In the genomic region with DNA sequence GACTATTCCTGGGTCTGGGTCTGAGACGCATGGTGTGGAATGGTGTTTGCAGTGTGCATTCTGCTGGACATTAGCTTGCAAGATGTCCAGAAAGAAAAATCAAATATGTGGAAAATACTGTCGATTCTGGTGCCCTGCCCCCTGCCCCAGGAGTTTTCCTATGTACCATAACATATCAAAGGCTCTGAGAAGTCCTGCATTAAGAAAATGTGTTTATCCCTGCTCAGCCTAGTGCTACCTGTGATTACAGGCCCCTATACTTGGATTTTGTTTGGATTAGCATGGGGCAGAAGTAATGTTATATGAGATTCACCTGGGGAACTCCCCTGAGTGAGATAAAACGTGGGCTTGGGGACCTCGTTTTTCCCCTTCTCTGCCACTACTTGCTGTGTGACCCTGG, we compare ENCODE assay signal across 36 cellular contexts.
"Had no signal": no experiment of that assay in that cellular context is flagged by ENCODE, and none has a peak within 500 bp of the region (broad histone marks: within the 10 kb centered on the region; RNA-seq: fewer than 3 reads in every experiment).

No MANE protein-coding gene starts in this region.

- DNase-seq: activated B cell treated with CpG ODN at 0.5 μM for 24 hours; activated CD4-positive, alpha-beta memory T cell treated with anti-CD3 and anti-CD28 coated beads for 36 hours; activated CD4-positive, alpha-beta T cell treated with anti-CD3 and anti-CD28 coated beads for 4 hours; activated CD4-positive, alpha-beta T cell treated with anti-CD3 and anti-CD28 coated beads, Interleukin-2, amount 10 ng/mL, durations not matched to agents 24 days and 14 days; activated CD4-positive, alpha-beta T cell treated with anti-CD3 and anti-CD28 coated beads, Interleukin-2, amount 50 U/mL, for 1 hour; activated CD4-positive, alpha-beta T cell treated with anti-CD3 and anti-CD28 coated beads, Interleukin-2, amount 50 U/mL, for 4 hours; activated CD4-positive, CD25-positive, alpha-beta regulatory T cell treated with anti-CD3 and anti-CD28 coated beads, Interleukin-2, amount 50 U/mL, for 72 hours; activated CD8-positive, alpha-beta memory T cell treated with anti-CD3 and anti-CD28 coated beads, Interleukin-2, amount 50 U/mL, for 4 hours; activated CD8-positive, alpha-beta T cell treated with anti-CD3 and anti-CD28 coated beads for 36 hours; activated effector memory CD4-positive, alpha-beta T cell treated with Interleukin-2 at 50 U/mL for 16 hours; activated gamma-delta T cell; activated naive CD4-positive, alpha-beta T cell treated with anti-CD3 and anti-CD28 coated beads, Interleukin-2, amount 10 ng/mL, durations not matched to agents 7 days and 5 days; activated naive CD4-positive, alpha-beta T cell treated with Interleukin-2 at 50 U/mL for 16 hours; activated naive CD8-positive, alpha-beta T cell treated with anti-CD3 and anti-CD28 coated beads, Interleukin-2, amount 10 ng/mL, durations not matched to agents 7 days and 5 days; activated naive CD8-positive, alpha-beta T cell treated with anti-CD3 and anti-CD28 coated beads, Interleukin-2, amount 50 U/mL, for 24 hours; activated T-cell treated with anti-CD3 and anti-CD28 coated beads for 4 hours; activated T-cell treated with anti-CD3 and anti-CD28 coated beads, Interleukin-2, amount 50 U/mL, for 1 hour; activated T-cell treated with anti-CD3 and anti-CD28 coated beads, Interleukin-2, amount 50 U/mL, for 4 hours; activated T-cell treated with anti-CD3 and anti-CD28 coated beads, Interleukin-2, amount 50 U/mL, for 72 hours; amygdala; anterior cingulate cortex; caudate nucleus; cerebellar nuclear complex; T-cell; T-helper 17 cell had no signal

- H3K4me1 ChIP-seq: ascending aorta had no signal

- H3K27me3 Mint-ChIP-seq: activated B cell treated with CpG ODN at 0.5 μM for 24 hours; activated CD4-positive, alpha-beta memory T cell treated with anti-CD3 and anti-CD28 coated beads for 36 hours; activated CD4-positive, alpha-beta T cell treated with anti-CD3 and anti-CD28 coated beads, Interleukin-2, amount 10 ng/mL, durations not matched to agents 24 days and 14 days; activated CD8-positive, alpha-beta T cell treated with anti-CD3 and anti-CD28 coated beads for 36 hours; activated naive CD4-positive, alpha-beta T cell treated with anti-CD3 and anti-CD28 coated beads, Interleukin-2, amount 10 ng/mL, durations not matched to agents 7 days and 5 days; activated naive CD8-positive, alpha-beta T cell; activated naive CD8-positive, alpha-beta T cell treated with anti-CD3 and anti-CD28 coated beads, Interleukin-2, amount 10 ng/mL, durations not matched to agents 7 days and 5 days; activated naive CD8-positive, alpha-beta T cell treated with anti-CD3 and anti-CD28 coated beads, Interleukin-2, amount 50 U/mL, for 24 hours; central memory CD8-positive, alpha-beta T cell; T-cell; T-helper 17 cell had no signal

- ATAC-seq: activated CD8-positive, alpha-beta T cell treated with anti-CD3 and anti-CD28 coated beads for 36 hours; activated naive CD8-positive, alpha-beta T cell treated with anti-CD3 and anti-CD28 coated beads, Interleukin-2, amount 50 U/mL, for 24 hours; activated T-cell treated with anti-CD3 and anti-CD28 coated beads, Interleukin-2, amount 50 U/mL, for 4 hours; activated T-cell treated with anti-CD3 and anti-CD28 coated beads, Interleukin-2, amount 50 U/mL, for 72 hours; T-cell; T-helper 17 cell had no signal

- H3K4me3 ChIP-seq: ascending aorta, cardiac muscle cell had no signal

- H3K27ac Mint-ChIP-seq: activated B cell treated with CpG ODN at 0.5 μM for 24 hours; activated CD4-positive, alpha-beta memory T cell treated with anti-CD3 and anti-CD28 coated beads for 36 hours; activated CD4-positive, alpha-beta T cell treated with anti-CD3 and anti-CD28 coated beads, Interleukin-2, amount 10 ng/mL, durations not matched to agents 24 days and 14 days; activated CD8-positive, alpha-beta T cell treated with anti-CD3 and anti-CD28 coated beads for 36 hours; activated naive CD4-positive, alpha-beta T cell treated with anti-CD3 and anti-CD28 coated beads, Interleukin-2, amount 10 ng/mL, durations not matched to agents 7 days and 5 days; activated naive CD4-positive, alpha-beta T cell treated with anti-CD3 and anti-CD28 coated beads, Interleukin-2, amount 50 U/mL, for 24 hours; activated naive CD8-positive, alpha-beta T cell; activated naive CD8-positive, alpha-beta T cell treated with anti-CD3 and anti-CD28 coated beads, Interleukin-2, amount 10 ng/mL, durations not matched to agents 7 days and 5 days; activated naive CD8-positive, alpha-beta T cell treated with anti-CD3 and anti-CD28 coated beads, Interleukin-2, amount 50 U/mL, for 24 hours; activated T-cell treated with anti-CD3 and anti-CD28 coated beads, Interleukin-2, amount 50 U/mL, for 72 hours; activated T-helper 1 cell treated with anti-CD3 and anti-CD28 coated beads, Interleukin-12 subunit alpha, Interleukin-12 subunit beta, Interleukin-2, Interleukin-4 antibody, amounts not matched to agents 30 ng/mL and 10 ng/mL and 1 ng/mL, durations not matched to agents 14 hours and 24 hours and 36 hours; activated T-helper 2 cell treated with anti-CD3 and anti-CD28 coated beads, Interferon-gamma antibody, Interleukin-2, Interleukin-4, amounts not matched to agents 10 μg/mL and 5 μg/mL and 100 μg/mL, durations not matched to agents 14 hours and 24 hours and 36 hours; T-cell; T-helper 17 cell had no signal

- H3K9me3 Mint-ChIP-seq: activated B cell treated with CpG ODN at 0.5 μM for 24 hours; activated CD4-positive, alpha-beta T cell treated with anti-CD3 and anti-CD28 coated beads, Interleukin-2, amount 10 ng/mL, durations not matched to agents 24 days and 14 days; activated naive CD8-positive, alpha-beta T cell treated with anti-CD3 and anti-CD28 coated beads, Interleukin-2, amount 10 ng/mL, durations not matched to agents 7 days and 5 days; activated naive CD8-positive, alpha-beta T cell treated with anti-CD3 and anti-CD28 coated beads, Interleukin-2, amount 50 U/mL, for 24 hours; activated T-cell treated with anti-CD3 and anti-CD28 coated beads, Interleukin-2, amount 50 U/mL, for 4 hours; activated T-helper 1 cell treated with anti-CD3 and anti-CD28 coated beads, Interleukin-12 subunit alpha, Interleukin-12 subunit beta, Interleukin-2, Interleukin-4 antibody, amounts not matched to agents 30 ng/mL and 10 ng/mL and 1 ng/mL, durations not matched to agents 14 hours and 24 hours and 36 hours; activated T-helper 2 cell treated with anti-CD3 and anti-CD28 coated beads, Interferon-gamma antibody, Interleukin-2, Interleukin-4, amounts not matched to agents 10 μg/mL and 5 μg/mL and 100 μg/mL, durations not matched to agents 14 hours and 24 hours and 36 hours; brain; central memory CD8-positive, alpha-beta T cell had no signal

- FAIRE-seq: bronchial epithelial cell, TTC549 had no signal

- H3K4me3 Mint-ChIP-seq: activated B cell treated with CpG ODN at 0.5 μM for 24 hours; activated CD4-positive, alpha-beta memory T cell treated with anti-CD3 and anti-CD28 coated beads for 36 hours; activated CD4-positive, alpha-beta T cell treated with anti-CD3 and anti-CD28 coated beads, Interleukin-2, amount 10 ng/mL, durations not matched to agents 24 days and 14 days; activated CD8-positive, alpha-beta T cell treated with anti-CD3 and anti-CD28 coated beads for 36 hours; activated naive CD4-positive, alpha-beta T cell treated with anti-CD3 and anti-CD28 coated beads, Interleukin-2, amount 10 ng/mL, durations not matched to agents 7 days and 5 days; activated naive CD4-positive, alpha-beta T cell treated with anti-CD3 and anti-CD28 coated beads, Interleukin-2, amount 50 U/mL, for 24 hours; activated naive CD8-positive, alpha-beta T cell; activated naive CD8-positive, alpha-beta T cell treated with anti-CD3 and anti-CD28 coated beads, Interleukin-2, amount 10 ng/mL, durations not matched to agents 7 days and 5 days; activated naive CD8-positive, alpha-beta T cell treated with anti-CD3 and anti-CD28 coated beads, Interleukin-2, amount 50 U/mL, for 24 hours; activated T-cell treated with anti-CD3 and anti-CD28 coated beads, Interleukin-2, amount 50 U/mL, for 4 hours; activated T-cell treated with anti-CD3 and anti-CD28 coated beads, Interleukin-2, amount 50 U/mL, for 72 hours; activated T-helper 1 cell treated with anti-CD3 and anti-CD28 coated beads, Interleukin-12 subunit alpha, Interleukin-12 subunit beta, Interleukin-2, Interleukin-4 antibody, amounts not matched to agents 30 ng/mL and 10 ng/mL and 1 ng/mL, durations not matched to agents 14 hours and 24 hours and 36 hours; brain; central memory CD8-positive, alpha-beta T cell; T-cell; T-helper 17 cell had no signal

- H3K4me1 Mint-ChIP-seq: activated CD4-positive, alpha-beta T cell treated with anti-CD3 and anti-CD28 coated beads, Interleukin-2, amount 10 ng/mL, durations not matched to agents 24 days and 14 days; activated naive CD4-positive, alpha-beta T cell treated with anti-CD3 and anti-CD28 coated beads, Interleukin-2, amount 10 ng/mL, durations not matched to agents 7 days and 5 days; activated naive CD4-positive, alpha-beta T cell treated with anti-CD3 and anti-CD28 coated beads, Interleukin-2, amount 50 U/mL, for 24 hours; activated naive CD8-positive, alpha-beta T cell treated with anti-CD3 and anti-CD28 coated beads, Interleukin-2, amount 10 ng/mL, durations not matched to agents 7 days and 5 days; activated naive CD8-positive, alpha-beta T cell treated with anti-CD3 and anti-CD28 coated beads, Interleukin-2, amount 50 U/mL, for 24 hours; central memory CD8-positive, alpha-beta T cell; T-cell; T-helper 17 cell had no signal

- H3K9me3 ChIP-seq: ascending aorta had no signal

- H3K27me3 ChIP-seq: ascending aorta, cardiac muscle cell had no signal

- H3K36me3 Mint-ChIP-seq: activated CD4-positive, alpha-beta memory T cell treated with anti-CD3 and anti-CD28 coated beads for 36 hours; activated naive CD4-positive, alpha-beta T cell treated with anti-CD3 and anti-CD28 coated beads, Interleukin-2, amount 10 ng/mL, durations not matched to agents 7 days and 5 days; activated naive CD4-positive, alpha-beta T cell treated with anti-CD3 and anti-CD28 coated beads, Interleukin-2, amount 50 U/mL, for 24 hours; activated naive CD8-positive, alpha-beta T cell; activated naive CD8-positive, alpha-beta T cell treated with anti-CD3 and anti-CD28 coated beads, Interleukin-2, amount 10 ng/mL, durations not matched to agents 7 days and 5 days; brain; T-cell had no signal

- H3K36me3 ChIP-seq: ascending aorta, cardiac muscle cell had no signal

- H3K27ac ChIP-seq: ascending aorta, cardiac muscle cell, VCaP had no signal
